ENCODE assay signal across 18 cellular contexts in genomic region chr6:136726837-136727557, GRCh38.
DNase-seq lines count a peak whose midpoint lies in the region; ATAC-seq, FAIRE-seq and TF ChIP-seq lines count a peak whose summit lies in the region.
"Had no signal": no experiment of that assay in that cellular context is flagged by ENCODE, and none has a peak within 500 bp of the region (broad histone marks: within the 10 kb centered on the region; RNA-seq: fewer than 3 reads in every experiment).

No MANE protein-coding gene starts in this region.

- H3K27ac ChIP-seq in A549, result no peak overlapping the region
- H3K27ac ChIP-seq in heart right ventricle, result no peak overlapping the region
- H3K27ac ChIP-seq: PC-9, SJSA1 had no signal

- no peak for TF ChIP-seq POLR2A in A549 (IDR thresholded peaks at IDR 0.05; ENCODE audit: low read length)

- H3K36me3 ChIP-seq in heart right ventricle (no peaks in the 10 kb centered on the region), H7 (replicated peaks; ENCODE audit: control insufficient read depth, insufficient read depth, low read length) (no peaks in the 10 kb centered on the region)
- H3K36me3 ChIP-seq: SJSA1 had no signal

- ATAC-seq in A549 (no peak), heart right ventricle (no peak)

- no peak for FAIRE-seq in A549 (lab: Jason Lieb, UNC)
- peak; percentile 66 for FAIRE-seq in endometrium (lab: Jason Lieb, UNC)

- no peaks in the 10 kb centered on the region for H3K27me3 ChIP-seq in heart right ventricle
- H3K27me3 ChIP-seq in H7 (ENCODE audit: control insufficient read depth, insufficient read depth, low read length), result no peaks in the 10 kb centered on the region
- H3K27me3 ChIP-seq: SJSA1 had no signal

- no peak for TF ChIP-seq CTCF in A549 (IDR thresholded peaks at IDR 0.05)
- no peak for TF ChIP-seq CTCF in heart right ventricle (IDR thresholded peaks at IDR 0.05)

- no peak for TF ChIP-seq EP300 in A549 (IDR thresholded peaks at IDR 0.05)

- H3K9me3 ChIP-seq in A549 (no peaks in the 10 kb centered on the region; the same call in 2 of the 3 replicates), heart right ventricle (peaks cover 0 to 1% (median 0%) of the 10 kb centered on the region in 11 donors)
- H3K9me3 ChIP-seq: Caco-2, SJSA1 had no signal

- intact Hi-C loops in heart right ventricle (cut with DNase I), result no loop called here

- POLR2A ChIA-PET in A549 (lab: Yijun Ruan, JAX), result no interaction called here

- H3K4me1 ChIP-seq in A549, result peaks cover 16% of the 10 kb centered on the region; the same call in 2 of the 3 replicates
- H3K4me1 ChIP-seq in heart right ventricle, result peaks cover 0 to 14% (median 0%) of the 10 kb centered on the region in 9 donors
- H3K4me1 ChIP-seq: Caco-2, SJSA1 had no signal

- H3K4me3 ChIP-seq in A549, result no peak overlapping the region
- H3K4me3 ChIP-seq in heart right ventricle, result no peak overlapping the region
- no peak overlapping the region for H3K4me3 ChIP-seq in H7 (ENCODE audit: insufficient read depth, low read depth, low read length)
- H3K4me3 ChIP-seq: PC-9, SJSA1 had no signal

- CTCF ChIA-PET in A549 (lab: Yijun Ruan, JAX), result no interaction called here

- WGBS in A549 (ENCODE audit: missing lambda C conversion rate), result 34% methylated on average over 3 of the region's 3 CpGs
- WGBS in heart right ventricle, 2 donors, result 89 to 93% methylated on average over 3 of the region's 3 CpGs

- H3K4me2 ChIP-seq in A549, result peak overlapping the region; percentile 24; the same call in 2 of the 3 replicates
- H3K4me2 ChIP-seq: PC-9 had no signal

- TF ChIP-seq RAD21 in A549 (conservative IDR thresholded peaks at IDR 0.05 in 1 of 2, IDR thresholded peaks at IDR 0.05 in 1 of 2), result no peak

- no peak for DNase-seq in A549 (ENCODE audit: low read depth in 1 of 2, low spot score in 1 of 2)
- DNase-seq in DMS53 treated with DMSO at 0.1 percent for 48 hours (lab: John Stamatoyannopoulos, UW; ENCODE audit: unreplicated experiment), result peak; percentile 8
- DNase-seq in NCI-H748 (lab: John Stamatoyannopoulos, UW; ENCODE audit: unreplicated experiment), result peak; percentile 44
- DNase-seq in mesenteric fat pad (ENCODE audit: low spot score), result no peak
- no peak for DNase-seq in heart right ventricle
- DNase-seq in activated CD8-positive, alpha-beta memory T cell treated with anti-CD3 and anti-CD28 coated beads, Interleukin-2, amount 50 U/mL, for 48 hours, result no peak
- no peak for DNase-seq in H7
- DNase-seq: ACHN, AML-193, Caco-2, DMS79, HCEC 1CT, KBM-7, NCI-H1436, NCI-H526 treated with DMSO at 0.1 percent for 48 hours, PC-9 had no signal

TF ChIP-seq in A549, 52 proteins besides CTCF, POLR2A, EP300 and RAD21:
- TF ChIP-seq ZNF302 (CRISPR knock-in tag; IDR thresholded peaks at IDR 0.05), result no peak
- no peak for TF ChIP-seq KDM5A (IDR thresholded peaks at IDR 0.05)
- TF ChIP-seq TP53 (CRISPR knock-in tag; IDR thresholded peaks at IDR 0.05), result no peak
- TF ChIP-seq ESRRA (IDR thresholded peaks at IDR 0.05; ENCODE audit: borderline replicate concordance, low read length), result no peak
- no peak for TF ChIP-seq TFCP2L1 (CRISPR knock-in tag; IDR thresholded peaks at IDR 0.05)
- no peak for TF ChIP-seq FOXS1 (CRISPR knock-in tag; IDR thresholded peaks at IDR 0.05)
- no peak for TF ChIP-seq FOSL2 (IDR thresholded peaks at IDR 0.05)
- no peak for TF ChIP-seq FOSL2 (CRISPR knock-in tag; IDR thresholded peaks at IDR 0.05)
- TF ChIP-seq, protein P1, sequence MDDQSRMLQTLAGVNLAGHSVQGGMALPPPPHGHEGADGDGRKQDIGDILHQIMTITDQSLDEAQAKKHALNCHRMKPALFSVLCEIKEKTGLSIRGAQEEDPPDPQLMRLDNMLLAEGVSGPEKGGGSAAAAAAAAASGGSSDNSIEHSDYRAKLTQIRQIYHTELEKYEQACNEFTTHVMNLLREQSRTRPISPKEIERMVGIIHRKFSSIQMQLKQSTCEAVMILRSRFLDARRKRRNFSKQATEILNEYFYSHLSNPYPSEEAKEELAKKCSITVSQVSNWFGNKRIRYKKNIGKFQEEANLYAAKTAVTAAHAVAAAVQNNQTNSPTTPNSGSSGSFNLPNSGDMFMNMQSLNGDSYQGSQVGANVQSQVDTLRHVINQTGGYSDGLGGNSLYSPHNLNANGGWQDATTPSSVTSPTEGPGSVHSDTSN (IDR thresholded peaks at IDR 0.05), result no peak
- no peak for TF ChIP-seq CHD2 (IDR thresholded peaks at IDR 0.05; ENCODE audit: low read length, partially characterized antibody)
- TF ChIP-seq ZSCAN20 (CRISPR knock-in tag; IDR thresholded peaks at IDR 0.05), result no peak
- TF ChIP-seq SMC3 (IDR thresholded peaks at IDR 0.05), result no peak
- TF ChIP-seq HOXB5 (CRISPR knock-in tag; IDR thresholded peaks at IDR 0.05), result no peak
- TF ChIP-seq KDM1A (IDR thresholded peaks at IDR 0.05; ENCODE audit: low read depth), result no peak
- TF ChIP-seq HOXB13 (CRISPR knock-in tag; IDR thresholded peaks at IDR 0.05; ENCODE audit: low read depth), result no peak
- no peak for TF ChIP-seq BHLHE40 (IDR thresholded peaks at IDR 0.05; ENCODE audit: low read depth, low read length)

Comparison
In these comparisons a context has a peak if more than half of its experiments do, and no peak if none do; other contexts are left out.
1. DNase-seq: peak in DMS53 treated with DMSO at 0.1 percent for 48 hours (single experiment) and NCI-H748 (single experiment); none in A549 (0 of 2), mesenteric fat pad (single experiment), heart right ventricle (0 of 2), activated CD8-positive, alpha-beta memory T cell treated with anti-CD3 and anti-CD28 coated beads, Interleukin-2, amount 50 U/mL, for 48 hours (single experiment) and H7 (single experiment).